Comparison of ENCODE assay signal across 1 cellular context in the genomic region with DNA sequence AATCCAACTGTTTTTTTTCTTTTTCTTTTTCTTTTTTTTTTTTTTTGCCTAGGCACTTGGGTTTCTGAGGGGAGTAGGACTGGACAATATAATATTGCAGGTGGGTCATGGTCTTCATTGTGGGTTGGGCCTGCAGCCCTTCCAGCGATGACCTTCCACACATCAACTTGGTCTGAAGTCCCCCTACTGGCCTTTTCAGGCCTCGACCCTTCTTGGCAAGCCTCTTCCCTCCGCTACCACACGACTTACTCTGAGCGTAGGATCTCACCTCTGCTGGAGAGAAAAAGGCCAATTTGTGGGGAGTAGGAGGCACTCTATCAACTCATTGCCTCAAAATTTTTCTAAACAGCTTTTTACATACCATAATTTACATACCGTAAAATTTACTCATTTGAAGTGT.
TF ChIP-seq lines count a peak whose summit lies in the region.

No MANE protein-coding gene starts in this region.

TF ChIP-seq in K562, 482 proteins besides CTCF, POLR2A, EP300 and RAD21:
- TF ChIP-seq PCBP2 (IDR thresholded peaks at IDR 0.05; ENCODE audit: low read depth, low read length, poor library complexity, severe bottlenecking) (no peak), SIRT6 (IDR thresholded peaks at IDR 0.05; ENCODE audit: low read depth, low read length) (no peak), ZNF324 (CRISPR knock-in tag; IDR thresholded peaks at IDR 0.05) (no peak), MAZ (CRISPR knock-in tag; conservative IDR thresholded peaks at IDR 0.05 in 1 of 2, IDR thresholded peaks at IDR 0.05 in 1 of 2) (no peak), BRD9 (IDR thresholded peaks at IDR 0.05; ENCODE audit: low read depth, partially characterized antibody) (no peak)
TF ChIP-seq in K562: peak in this region for 0.
